Comparison of ENCODE assay signal across 8 cellular contexts in genomic region chr4:20254517-20255250, GRCh38. TPM values are rescaled to one million over a fixed set of nuclear protein-coding genes. Genes with fewer than 3 reads are reported as not detected.
DNase-seq lines count a peak whose midpoint lies in the region; ATAC-seq, FAIRE-seq and TF ChIP-seq lines count a peak whose summit lies in the region.

No MANE protein-coding gene starts in this region.

- no peak overlapping the region for H3K27ac ChIP-seq in WERI-Rb-1
- H3K27ac ChIP-seq in right atrium auricular region = peak overlapping the region; percentile 14 to 61

- intact Hi-C loops in sciatic nerve (cut with DNase I) = no loop called here

- peaks cover 41% of the 10 kb centered on the region for H3K27me3 ChIP-seq in WERI-Rb-1 (ENCODE audit: insufficient read depth, low read depth, severe bottlenecking)
- no peaks in the 10 kb centered on the region for H3K27me3 ChIP-seq in right atrium auricular region

- no peaks in the 10 kb centered on the region for H3K9me3 ChIP-seq in WERI-Rb-1 (ENCODE audit: severe bottlenecking)
- H3K9me3 ChIP-seq in right atrium auricular region = no peaks in the 10 kb centered on the region

- peaks cover 0 to 13% of the 10 kb centered on the region in 2 donors for H3K4me1 ChIP-seq in right atrium auricular region

- no peak for TF ChIP-seq CTCF in WERI-Rb-1 (IDR thresholded peaks at IDR 0.05; ENCODE audit: low read depth, low read length)
- TF ChIP-seq CTCF in right atrium auricular region (IDR thresholded peaks at IDR 0.05) = no peak

- TF ChIP-seq POLR2A in GM12892 (IDR thresholded peaks at IDR 0.05; ENCODE audit: low read depth, low read length) = no peak

- ATAC-seq in sciatic nerve (peak; percentile 43), HG03469 (IDR thresholded peaks at IDR 0.05; ENCODE audit: unreplicated experiment) (no peak), HG03439 (IDR thresholded peaks at IDR 0.05; ENCODE audit: unreplicated experiment) (no peak)

- DNase-seq in GM12892 (ENCODE audit: insufficient read length) (peak; percentile 2), WERI-Rb-1 (peak; percentile 25), right atrium auricular region (ENCODE audit: low spot score) (no peak), sciatic nerve (ENCODE audit: low spot score) (peak; percentile 66), NCI-H1436 treated with DMSO at 0.1 percent for 48 hours (lab: John Stamatoyannopoulos, UW) (no peak)
- no peak for DNase-seq in stimulated activated CD8-positive, alpha-beta memory T cell treated with anti-CD3 and anti-CD28 coated beads, Interleukin-4, amount 100 ng/mL, for 48 hours

- H3K4me3 ChIP-seq in WERI-Rb-1 (ENCODE audit: low read depth, low read length) (peak overlapping the region; percentile 70), right atrium auricular region (peak overlapping the region; percentile 54 to 56)

- no peaks in the 10 kb centered on the region for H3K36me3 ChIP-seq in WERI-Rb-1
- no peaks in the 10 kb centered on the region for H3K36me3 ChIP-seq in right atrium auricular region

- no peak for FAIRE-seq in GM12892 (lab: Jason Lieb, UNC)

RNA-seq across cellular contexts. Expression of gene SLIT2, which starts 3.0 kb away (rescaled TPM):
- not detected for polyA plus RNA-seq in GM12892 (2012; ENCODE audit: missing spikeins)
- 10 to 100 TPM in 1 of 2 donors, 1 to 10 TPM in 1; 6.7 to 12.1 TPM for total RNA-seq in right atrium auricular region
- 159 TPM for total RNA-seq in sciatic nerve

Comparison
In these comparisons a context has a peak if more than half of its experiments do, and no peak if none do; other contexts are left out.
1. DNase-seq: peak in GM12892 (single experiment), WERI-Rb-1 (single experiment) and sciatic nerve (single experiment); none in right atrium auricular region (single experiment), NCI-H1436 treated with DMSO at 0.1 percent for 48 hours (single experiment) and stimulated activated CD8-positive, alpha-beta memory T cell treated with anti-CD3 and anti-CD28 coated beads, Interleukin-4, amount 100 ng/mL, for 48 hours (single experiment).
2. RNA of gene SLIT2, which starts 3.0 kb away (total RNA-seq): 159 TPM in sciatic nerve (single experiment); 6.7 to 12.1 TPM in right atrium auricular region; every median in the first group is over 10 times any median in the second.